8 cellular contexts compared by ENCODE assay signal in genomic region chr20:62637521-62638054, GRCh38.
"Had no signal": no experiment of that assay in that cellular context is flagged by ENCODE, and none has a peak within 500 bp of the region (broad histone marks: within the 10 kb centered on the region; RNA-seq: fewer than 3 reads in every experiment).

No MANE protein-coding gene starts in this region.

- H3K36me3 ChIP-seq: HAP-1 had no signal

- DNase-seq: GOT3, H7, HFFc6, IMR-90 had no signal

- H3K9me3 ChIP-seq: HAP-1 had no signal

- H3K27ac Mint-ChIP-seq: HFFc6 had no signal

- H3K9ac ChIP-seq: GM23248 had no signal

- H3K4me3 Mint-ChIP-seq: HFFc6 had no signal

- H3K27ac ChIP-seq: GM23248, HL-60 had no signal

- H3K9me3 Mint-ChIP-seq: HFFc6 had no signal

- H3K4me3 ChIP-seq: GM23248, HAP-1, K562 had no signal

- H2AFZ ChIP-seq: GM23248 had no signal
